Comparison of ENCODE assay signal across 1 cellular context in genomic region chr3:47849186-47850061, GRCh38.
TF ChIP-seq lines count a peak whose summit lies in the region.

No MANE protein-coding gene starts in this region.

TF ChIP-seq in HEK293, 187 proteins besides CTCF, POLR2A, EP300 and RAD21 (continued from another document):
- TF ChIP-seq PRDM2 (tag by site-specific recombination; IDR thresholded peaks at IDR 0.05; ENCODE audit: borderline replicate concordance): no peak
TF ChIP-seq in HEK293: peak in this region for 1.
